Comparison of ENCODE assay signal across 12 cellular contexts in genomic region chr3:11482024-11482423, GRCh38.
A peak's percentile ranks its signal among the peaks of the same experiment; 100 is the strongest.
DNase-seq lines count a peak whose midpoint lies in the region; ATAC-seq, FAIRE-seq and TF ChIP-seq lines count a peak whose summit lies in the region.
"Had no signal": no experiment of that assay in that cellular context is flagged by ENCODE, and none has a peak within 500 bp of the region (broad histone marks: within the 10 kb centered on the region; RNA-seq: fewer than 3 reads in every experiment).

No MANE protein-coding gene starts in this region.

- POLR2A ChIA-PET in HepG2 (lab: Yijun Ruan, JAX): no interaction called here

- TF ChIP-seq POLR2A in HepG2 (IDR thresholded peaks at IDR 0.05; ENCODE audit: insufficient read depth in 1 of 2, low read depth in 2 of 2, low read length in 2 of 2) (no peak), right lobe of liver (IDR thresholded peaks at IDR 0.05) (no peak)

- WGBS in HepG2 (ENCODE audit: low lambda C conversion rate): 89% methylated on average over 8 of the region's 8 CpGs
- WGBS in right lobe of liver (ENCODE audit: insufficient coverage, low coverage, low lambda C conversion rate, missing lambda C conversion rate): 87% methylated on average over 7 of the region's 8 CpGs
- WGBS in psoas muscle, 3 donors: 52 to 55% (median 54%) methylated on average over 8 of the region's 8 CpGs

- intact Hi-C loops in HepG2 (cut with micrococcal nuclease; ENCODE audit: unreplicated experiment): no loop called here
- intact Hi-C loops in right lobe of liver (cut with DNase I): no loop called here
- intact Hi-C loops in left cardiac atrium (cut with DNase I): no loop called here
- intact Hi-C loops in psoas muscle (cut with DNase I): no loop called here

- H3K9me3 ChIP-seq in HepG2 (ENCODE audit: low read length): no peaks in the 10 kb centered on the region
- H3K9me3 ChIP-seq in right lobe of liver: no peaks in the 10 kb centered on the region
- no peaks in the 10 kb centered on the region for H3K9me3 ChIP-seq in psoas muscle
- H3K9me3 ChIP-seq: HAP-1 had no signal

- no peak for DNase-seq in HepG2 (ENCODE audit: low spot score)
- no peak for DNase-seq in right lobe of liver
- DNase-seq in left cardiac atrium: peak; percentile 78
- peak; percentile 73 to 83 for DNase-seq in psoas muscle
- no peak for DNase-seq in occipital lobe (lab: John Stamatoyannopoulos, UW)
- DNase-seq in GM20000 (ENCODE audit: low spot score): no peak
- DNase-seq: activated naive CD4-positive, alpha-beta T cell treated with Interleukin-2 at 50 U/mL for 16 hours; OCI-M1 had no signal

- no peaks in the 10 kb centered on the region for H3K79me2 ChIP-seq in HepG2 (ENCODE audit: insufficient read depth, low read length)

- CTCF ChIA-PET in HepG2 (lab: Yijun Ruan, JAX; ENCODE audit: low intra/inter-chr PET ratio, low total read pairs): no interaction called here

- H3K4me1 ChIP-seq in HepG2 (ENCODE audit: insufficient read depth, low read length) (peaks cover 23% of the 10 kb centered on the region), right lobe of liver (no peaks in the 10 kb centered on the region), psoas muscle (peaks cover 36% of the 10 kb centered on the region)

- H3K27me3 ChIP-seq in HepG2 (ENCODE audit: control insufficient read depth in 1 of 2, insufficient read depth in 2 of 2, low read length in 2 of 2) (no peaks in the 10 kb centered on the region), right lobe of liver (no peaks in the 10 kb centered on the region), psoas muscle (ENCODE audit: insufficient read depth in 3 of 3, low read length in 2 of 3) (no peaks in the 10 kb centered on the region)

- no peaks in the 10 kb centered on the region for H4K20me1 ChIP-seq in HepG2 (ENCODE audit: insufficient read depth, low read length)

- no peak overlapping the region for H3K9ac ChIP-seq in HepG2 (ENCODE audit: insufficient read depth, low read depth, low read length)

- H2AFZ ChIP-seq in HepG2 (ENCODE audit: low read length): no peak overlapping the region

- no peak for ATAC-seq in HepG2
- ATAC-seq in right lobe of liver: no peak
- peak; percentile 51 to 71 for ATAC-seq in left cardiac atrium
- peak; percentile 22 to 49 (median 28) for ATAC-seq in psoas muscle
- ATAC-seq in GM18870 (IDR thresholded peaks at IDR 0.05; ENCODE audit: unreplicated experiment): no peak
- ATAC-seq in HG03139 (IDR thresholded peaks at IDR 0.05; ENCODE audit: unreplicated experiment): no peak

- in situ Hi-C loops in HepG2 (cut with HindIII; ENCODE audit: extremely low pct_ligation_motif_present, low pct_unique_long_range_greater_than_20kb): no loop called here

- no peak for FAIRE-seq in HepG2 (lab: Jason Lieb, UNC)
- FAIRE-seq: GM12892 had no signal

- no peak for TF ChIP-seq EP300 in HepG2 (IDR thresholded peaks at IDR 0.05; ENCODE audit: low read depth in 2 of 2, low read length in 2 of 2)
- no peak for TF ChIP-seq EP300 in HepG2 (CRISPR knock-in tag; IDR thresholded peaks at IDR 0.05; ENCODE audit: borderline replicate concordance)

- no peak for TF ChIP-seq CTCF in HepG2 (CRISPR knock-in tag; IDR thresholded peaks at IDR 0.05)
- TF ChIP-seq CTCF in right lobe of liver (IDR thresholded peaks at IDR 0.05): no peak
- no peak for TF ChIP-seq CTCF in psoas muscle (IDR thresholded peaks at IDR 0.05)
- TF ChIP-seq CTCF in GM20000 (IDR thresholded peaks at IDR 0.05; ENCODE audit: extremely low read depth, missing control alignments): no peak

- no peak for TF ChIP-seq RAD21 in HepG2 (CRISPR knock-in tag; IDR thresholded peaks at IDR 0.05)

- H3K36me3 ChIP-seq in HepG2 (replicated peaks in 1 of 2; ENCODE audit: control insufficient read depth in 1 of 2, insufficient read depth in 2 of 2, low read length in 2 of 2): no peaks in the 10 kb centered on the region
- H3K36me3 ChIP-seq in right lobe of liver: no peaks in the 10 kb centered on the region
- H3K36me3 ChIP-seq in psoas muscle (ENCODE audit: insufficient read depth in 1 of 2, low read depth in 1 of 2): no peaks in the 10 kb centered on the region
- H3K36me3 ChIP-seq: HAP-1 had no signal

- H3K4me3 ChIP-seq in HepG2 (replicated peaks in 1 of 3; ENCODE audit: insufficient read depth in 1 of 3, low read depth in 2 of 3, low read length in 3 of 3) (no peak overlapping the region), right lobe of liver (no peak overlapping the region), psoas muscle (no peak overlapping the region)
- H3K4me3 ChIP-seq: HAP-1 had no signal

- H3K4me2 ChIP-seq in HepG2 (ENCODE audit: low read depth, low read length): no peak overlapping the region

- H3K27ac ChIP-seq in HepG2 (ENCODE audit: extremely low read length, insufficient read depth, low read length) (peak overlapping the region; percentile 19), right lobe of liver (no peak overlapping the region), psoas muscle (peak overlapping the region; percentile 73)

- no TSS peak for BruUV-seq in HepG2 (replicated peaks; lab: Mats Ljungman, UMichigan)

TF ChIP-seq in HepG2, 621 proteins besides CTCF, POLR2A, EP300 and RAD21:
- TF ChIP-seq DNMT3B (CRISPR knock-in tag; conservative IDR thresholded peaks at IDR 0.05): no peak
- TF ChIP-seq YY1 (IDR thresholded peaks at IDR 0.05; ENCODE audit: insufficient read depth, insufficient replicate concordance, low read depth, low read length): no peak
- no peak for TF ChIP-seq ZFP37 (CRISPR knock-in tag; IDR thresholded peaks at IDR 0.05; ENCODE audit: borderline replicate concordance)
- no peak for TF ChIP-seq ZNF784 (CRISPR knock-in tag; IDR thresholded peaks at IDR 0.05; ENCODE audit: borderline replicate concordance)
- no peak for TF ChIP-seq SKI (IDR thresholded peaks at IDR 0.05; ENCODE audit: partially characterized antibody)
- no peak for TF ChIP-seq SIN3B (IDR thresholded peaks at IDR 0.05; ENCODE audit: low read length)
- TF ChIP-seq MAFF (IDR thresholded peaks at IDR 0.05; ENCODE audit: low read depth, low read length): no peak
- TF ChIP-seq ZBTB42 (CRISPR knock-in tag; IDR thresholded peaks at IDR 0.05): no peak
- TF ChIP-seq RBM39 (IDR thresholded peaks at IDR 0.05; ENCODE audit: low read depth, low read length, poor library complexity, severe bottlenecking): no peak
- TF ChIP-seq XBP1 (CRISPR knock-in tag; IDR thresholded peaks at IDR 0.05): no peak
- no peak for TF ChIP-seq FOSL1 (CRISPR knock-in tag; IDR thresholded peaks at IDR 0.05; ENCODE audit: borderline replicate concordance)
- TF ChIP-seq FUBP1 (CRISPR knock-in tag; IDR thresholded peaks at IDR 0.05; ENCODE audit: borderline replicate concordance): no peak
- TF ChIP-seq ZNF224 (CRISPR knock-in tag; IDR thresholded peaks at IDR 0.05): no peak
- TF ChIP-seq TBL1XR1 (IDR thresholded peaks at IDR 0.05; ENCODE audit: borderline replicate concordance, low read length, partially characterized antibody): no peak
- no peak for TF ChIP-seq EZH2 (conservative IDR thresholded peaks at IDR 0.05; ENCODE audit: low read depth, low read length)
- no peak for TF ChIP-seq SALL1 (CRISPR knock-in tag; IDR thresholded peaks at IDR 0.05)
- no peak for TF ChIP-seq ZNF773 (CRISPR knock-in tag; IDR thresholded peaks at IDR 0.05; ENCODE audit: borderline replicate concordance)
- no peak for TF ChIP-seq PRMT3 (CRISPR knock-in tag; IDR thresholded peaks at IDR 0.05; ENCODE audit: borderline replicate concordance, low read depth)
- TF ChIP-seq HNRNPK (IDR thresholded peaks at IDR 0.05; ENCODE audit: low read depth, low read length, poor library complexity, severe bottlenecking): no peak
- no peak for TF ChIP-seq ZNF770 (CRISPR knock-in tag; IDR thresholded peaks at IDR 0.05)

Comparison
In these comparisons a context has a peak if more than half of its experiments do, and no peak if none do; other contexts are left out.
1. H3K27ac ChIP-seq: peak in HepG2 (single experiment) and psoas muscle (single experiment); none in right lobe of liver (0 of 3).
2. ATAC-seq: peak in left cardiac atrium (2 of 2) and psoas muscle (4 of 4); none in HepG2 (single experiment), right lobe of liver (0 of 4), GM18870 (single experiment) and HG03139 (single experiment).
3. DNase-seq: peak in left cardiac atrium (single experiment) and psoas muscle (2 of 2); none in HepG2 (single experiment), right lobe of liver (0 of 3), occipital lobe (single experiment) and GM20000 (single experiment).